18 cellular contexts compared by ENCODE assay signal in genomic region chr12:40156031-40156764, GRCh38. TPM values are rescaled to one million over a fixed set of nuclear protein-coding genes. Genes with fewer than 3 reads are reported as not detected.
DNase-seq lines count a peak whose midpoint lies in the region; ATAC-seq, FAIRE-seq and TF ChIP-seq lines count a peak whose summit lies in the region.
"Had no signal": no experiment of that assay in that cellular context is flagged by ENCODE, and none has a peak within 500 bp of the region (broad histone marks: within the 10 kb centered on the region; RNA-seq: fewer than 3 reads in every experiment).

No MANE protein-coding gene starts in this region.

- no peak overlapping the region for H3K4me3 Mint-ChIP-seq in activated T-helper 1 cell treated with anti-CD3 and anti-CD28 coated beads, Interleukin-12 subunit alpha, Interleukin-12 subunit beta, Interleukin-2, Interleukin-4 antibody, amounts not matched to agents 30 ng/mL and 10 ng/mL and 1 ng/mL, durations not matched to agents 14 hours and 24 hours and 36 hours
- H3K4me3 Mint-ChIP-seq: activated CD4-positive, alpha-beta T cell treated with anti-CD3 and anti-CD28 coated beads for 36 hours; activated CD8-positive, alpha-beta memory T cell treated with anti-CD3 and anti-CD28 coated beads, Interleukin-2, amount 10 ng/mL, durations not matched to agents 7 days and 5 days; naive thymus-derived CD4-positive, alpha-beta T cell had no signal

- no peaks in the 10 kb centered on the region for H3K36me3 Mint-ChIP-seq in activated T-helper 1 cell treated with anti-CD3 and anti-CD28 coated beads, Interleukin-12 subunit alpha, Interleukin-12 subunit beta, Interleukin-2, Interleukin-4 antibody, amounts not matched to agents 30 ng/mL and 10 ng/mL and 1 ng/mL, durations not matched to agents 14 hours and 24 hours and 36 hours (ENCODE audit: low read depth)
- H3K36me3 Mint-ChIP-seq: naive thymus-derived CD4-positive, alpha-beta T cell had no signal

- no peaks in the 10 kb centered on the region for H3K9me3 ChIP-seq in neutrophil
- H3K9me3 ChIP-seq: adrenal gland, vagina had no signal

- H3K36me3 ChIP-seq in neutrophil: no peaks in the 10 kb centered on the region
- H3K36me3 ChIP-seq: adrenal gland, vagina had no signal

- H3K4me1 Mint-ChIP-seq in activated T-helper 1 cell treated with anti-CD3 and anti-CD28 coated beads, Interleukin-12 subunit alpha, Interleukin-12 subunit beta, Interleukin-2, Interleukin-4 antibody, amounts not matched to agents 30 ng/mL and 10 ng/mL and 1 ng/mL, durations not matched to agents 14 hours and 24 hours and 36 hours (ENCODE audit: low read depth): peaks cover 5% of the 10 kb centered on the region

- H3K4me3 ChIP-seq in epithelial cell of esophagus (ENCODE audit: low read length) (no peak overlapping the region), neutrophil (ENCODE audit: low read depth in 1 of 2, low read length in 1 of 2) (no peak overlapping the region)
- H3K4me3 ChIP-seq: adrenal gland, lung, vagina had no signal

- H3K9me3 Mint-ChIP-seq in activated T-helper 1 cell treated with anti-CD3 and anti-CD28 coated beads, Interleukin-12 subunit alpha, Interleukin-12 subunit beta, Interleukin-2, Interleukin-4 antibody, amounts not matched to agents 30 ng/mL and 10 ng/mL and 1 ng/mL, durations not matched to agents 14 hours and 24 hours and 36 hours: no peaks in the 10 kb centered on the region

- intact Hi-C loops in activated T-helper 1 cell treated with anti-CD3 and anti-CD28 coated beads, Interleukin-12 subunit alpha, Interleukin-12 subunit beta, Interleukin-2, Interleukin-4 antibody, amounts not matched to agents 30 ng/mL and 10 ng/mL and 1 ng/mL, durations not matched to agents 14 hours and 24 hours and 36 hours (cut with micrococcal nuclease): no loop called here

- no peaks in the 10 kb centered on the region for H3K27me3 ChIP-seq in neutrophil
- H3K27me3 ChIP-seq: adrenal gland, vagina had no signal

- peaks cover 29% of the 10 kb centered on the region for H3K27me3 Mint-ChIP-seq in activated T-helper 1 cell treated with anti-CD3 and anti-CD28 coated beads, Interleukin-12 subunit alpha, Interleukin-12 subunit beta, Interleukin-2, Interleukin-4 antibody, amounts not matched to agents 30 ng/mL and 10 ng/mL and 1 ng/mL, durations not matched to agents 14 hours and 24 hours and 36 hours (ENCODE audit: insufficient read depth)

- peaks cover 57 to 70% of the 10 kb centered on the region in 2 experiments for H3K4me1 ChIP-seq in neutrophil (ENCODE audit: control insufficient read depth in 1 of 2, insufficient read depth in 1 of 2, low read depth in 1 of 2, low read length in 1 of 2)
- H3K4me1 ChIP-seq: vagina had no signal

- DNase-seq in GM19239 (ENCODE audit: insufficient read length, low spot score): no peak
- DNase-seq in NCI-H1694 treated with DMSO at 0.1 percent for 48 hours (lab: John Stamatoyannopoulos, UW): peak; percentile 93
- peak; percentile 14 for DNase-seq in epithelial cell of esophagus (ENCODE audit: low read depth)
- no peak for DNase-seq in activated T-helper 1 cell treated with anti-CD3 and anti-CD28 coated beads, Interleukin-12 subunit alpha, Interleukin-12 subunit beta, Interleukin-2, Interleukin-4 antibody, amounts not matched to agents 30 ng/mL and 10 ng/mL and 1 ng/mL, durations not matched to agents 14 hours and 24 hours and 36 hours (ENCODE audit: low spot score)
- no peak for DNase-seq in OCI-M1 (lab: John Stamatoyannopoulos, UW)
- no peak for DNase-seq in NCI-H526 (lab: John Stamatoyannopoulos, UW)
- DNase-seq: activated CD4-positive, alpha-beta T cell treated with anti-CD3 and anti-CD28 coated beads for 36 hours; activated CD8-positive, alpha-beta memory T cell treated with anti-CD3 and anti-CD28 coated beads, Interleukin-2, amount 10 ng/mL, durations not matched to agents 7 days and 5 days; activated gamma-delta T cell; adrenal gland; Kasumi-1; naive thymus-derived CD4-positive, alpha-beta T cell had no signal

- H3K27ac Mint-ChIP-seq in activated T-helper 1 cell treated with anti-CD3 and anti-CD28 coated beads, Interleukin-12 subunit alpha, Interleukin-12 subunit beta, Interleukin-2, Interleukin-4 antibody, amounts not matched to agents 30 ng/mL and 10 ng/mL and 1 ng/mL, durations not matched to agents 14 hours and 24 hours and 36 hours: no peak overlapping the region
- H3K27ac Mint-ChIP-seq: activated CD4-positive, alpha-beta T cell treated with anti-CD3 and anti-CD28 coated beads for 36 hours; activated CD8-positive, alpha-beta memory T cell treated with anti-CD3 and anti-CD28 coated beads, Interleukin-2, amount 10 ng/mL, durations not matched to agents 7 days and 5 days; naive thymus-derived CD4-positive, alpha-beta T cell had no signal

- peak; percentile 86 for FAIRE-seq in GM19239 (lab: Jason Lieb, UNC)
- FAIRE-seq: RCC 7860 had no signal

- ATAC-seq in GM19023 (IDR thresholded peaks at IDR 0.05; ENCODE audit: unreplicated experiment): no peak
- ATAC-seq: activated CD4-positive, alpha-beta T cell treated with anti-CD3 and anti-CD28 coated beads for 36 hours; activated CD8-positive, alpha-beta memory T cell treated with anti-CD3 and anti-CD28 coated beads, Interleukin-2, amount 10 ng/mL, durations not matched to agents 7 days and 5 days; esophagus mucosa; naive thymus-derived CD4-positive, alpha-beta T cell had no signal

- TF ChIP-seq CTCF in epithelial cell of esophagus (IDR thresholded peaks at IDR 0.05; ENCODE audit: insufficient read depth, low read depth, low read length, missing control alignments) (no peak), neutrophil (IDR thresholded peaks at IDR 0.05) (no peak)

- H3K27ac ChIP-seq in neutrophil: peak overlapping the region; percentile 41
- H3K27ac ChIP-seq: adrenal gland, vagina had no signal

RNA-seq across cellular contexts. Expression of gene SLC2A13, which starts 50.3 kb away (rescaled TPM):
- total RNA-seq in activated T-helper 1 cell treated with anti-CD3 and anti-CD28 coated beads, Interleukin-12 subunit alpha, Interleukin-12 subunit beta, Interleukin-2, Interleukin-4 antibody, amounts not matched to agents 30 ng/mL and 10 ng/mL and 1 ng/mL, durations not matched to agents 14 hours and 24 hours and 36 hours: 2.5 and 2.6 TPM in 2 replicates

Comparison
In these comparisons a context has a peak if more than half of its experiments do, and no peak if none do; other contexts are left out.
1. DNase-seq: peak in NCI-H1694 treated with DMSO at 0.1 percent for 48 hours (single experiment) and epithelial cell of esophagus (single experiment); none in GM19239 (single experiment), activated T-helper 1 cell treated with anti-CD3 and anti-CD28 coated beads, Interleukin-12 subunit alpha, Interleukin-12 subunit beta, Interleukin-2, Interleukin-4 antibody, amounts not matched to agents 30 ng/mL and 10 ng/mL and 1 ng/mL, durations not matched to agents 14 hours and 24 hours and 36 hours (single experiment), OCI-M1 (single experiment) and NCI-H526 (0 of 2).